In genomic region chr4:77762531-77762930, GRCh38 we compare ENCODE assay signal across 1 cellular context.
TF ChIP-seq lines count a peak whose summit lies in the region.

No MANE protein-coding gene starts in this region.

TF ChIP-seq in HepG2, 621 proteins besides CTCF, POLR2A, EP300 and RAD21:
- TF ChIP-seq AFF4 (CRISPR knock-in tag; IDR thresholded peaks at IDR 0.05) (no peak), ZNF768 (CRISPR knock-in tag; IDR thresholded peaks at IDR 0.05) (no peak), RBM39 (IDR thresholded peaks at IDR 0.05; ENCODE audit: low read depth, low read length, poor library complexity, severe bottlenecking) (no peak), ZNF7 (CRISPR knock-in tag; IDR thresholded peaks at IDR 0.05) (peak; percentile 91), ZNF503 (CRISPR knock-in tag; IDR thresholded peaks at IDR 0.05) (no peak), ZNF430 (CRISPR knock-in tag; IDR thresholded peaks at IDR 0.05) (no peak)
TF ChIP-seq in HepG2: peak in this region for 1.
